Comparison of ENCODE assay signal across 13 cellular contexts in the genomic region with DNA sequence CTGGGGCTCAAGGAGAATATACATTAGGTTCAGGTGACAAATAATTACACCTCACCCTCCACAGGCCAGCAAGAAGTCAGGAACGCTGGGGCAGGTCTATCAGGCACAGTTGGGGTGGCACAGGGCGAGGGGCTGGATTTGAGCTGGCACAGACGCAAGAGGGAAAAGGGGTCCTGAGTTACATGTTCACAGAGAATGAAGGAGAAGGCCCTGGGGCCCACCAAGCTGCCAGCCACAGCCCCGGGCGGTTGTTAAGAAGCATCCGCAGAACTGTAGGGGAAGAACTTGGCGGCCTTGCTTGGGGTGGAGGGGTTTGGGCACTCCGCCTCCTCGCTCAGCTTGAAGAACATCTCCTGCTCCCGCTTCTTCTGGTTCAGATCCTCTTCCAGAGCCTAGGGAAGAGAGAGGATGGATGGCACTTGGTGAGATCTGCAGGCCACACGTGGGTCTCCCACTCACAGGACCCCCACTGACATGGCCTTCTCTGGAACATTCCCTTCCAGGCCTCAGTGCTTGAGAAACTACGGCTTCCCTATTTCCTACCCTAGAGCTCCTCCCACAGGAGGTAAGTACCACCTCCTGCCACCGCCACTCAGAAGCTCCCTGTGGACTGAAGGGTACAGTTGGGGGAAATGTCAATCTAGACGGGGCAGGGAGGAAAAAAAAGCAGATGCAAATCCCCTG. TPM values are rescaled to one million over a fixed set of nuclear protein-coding genes. Genes with fewer than 3 reads are reported as not detected.
DNase-seq lines count a peak whose midpoint lies in the region; ATAC-seq and TF ChIP-seq lines count a peak whose summit lies in the region.
"Had no signal": no experiment of that assay in that cellular context is flagged by ENCODE, and none has a peak within 500 bp of the region (broad histone marks: within the 10 kb centered on the region; RNA-seq: fewer than 3 reads in every experiment).

No MANE protein-coding gene starts in this region.

- intact Hi-C loops in activated CD4-positive, alpha-beta memory T cell treated with anti-CD3 and anti-CD28 coated beads for 36 hours (cut with micrococcal nuclease) = loop anchor here (10.0 kb wide), 1 partner anchor 630 kb away; the partner anchor contains the start of gene FGF18
- intact Hi-C loops in left lung (cut with DNase I) = loop anchor here in 1 of 2 donors (10.0 kb wide), 1 partner anchor 130 kb away; no protein-coding TSS in a partner anchor

- no peak overlapping the region for H3K4ac ChIP-seq in neuronal stem cell (ENCODE audit: low read length)

- TF ChIP-seq CTCF in left lung (IDR thresholded peaks at IDR 0.05) = no peak

- no peak overlapping the region for H4K91ac ChIP-seq in neuronal stem cell (ENCODE audit: low read depth, low read length, poor library complexity)

- no peak overlapping the region for H3K23ac ChIP-seq in neuronal stem cell (ENCODE audit: low read depth, low read length, poor library complexity)

- no peaks in the 10 kb centered on the region for H3K27me3 Mint-ChIP-seq in activated CD4-positive, alpha-beta memory T cell treated with anti-CD3 and anti-CD28 coated beads, Interleukin-2, amount 10 ng/mL, durations not matched to agents 7 days and 5 days
- H3K27me3 Mint-ChIP-seq in activated CD4-positive, alpha-beta memory T cell treated with anti-CD3 and anti-CD28 coated beads for 36 hours = no peaks in the 10 kb centered on the region
- no peaks in the 10 kb centered on the region for H3K27me3 Mint-ChIP-seq in IgD-negative memory B cell
- no peaks in the 10 kb centered on the region for H3K27me3 Mint-ChIP-seq in activated naive CD8-positive, alpha-beta T cell

- H3K4me3 ChIP-seq in neuronal stem cell (ENCODE audit: low read length in 2 of 2) (no peak overlapping the region), left lung (no peak overlapping the region)

- H3K4me1 Mint-ChIP-seq in activated CD4-positive, alpha-beta memory T cell treated with anti-CD3 and anti-CD28 coated beads, Interleukin-2, amount 10 ng/mL, durations not matched to agents 7 days and 5 days = peaks cover 13% of the 10 kb centered on the region
- peaks cover 27% of the 10 kb centered on the region for H3K4me1 Mint-ChIP-seq in activated CD4-positive, alpha-beta memory T cell treated with anti-CD3 and anti-CD28 coated beads for 36 hours (ENCODE audit: low read depth)
- H3K4me1 Mint-ChIP-seq in IgD-negative memory B cell = peaks cover 3 to 10% (median 5%) of the 10 kb centered on the region in 3 donors
- peaks cover 22% of the 10 kb centered on the region for H3K4me1 Mint-ChIP-seq in activated naive CD8-positive, alpha-beta T cell (ENCODE audit: low read depth)

- H3K36me3 ChIP-seq in neuronal stem cell (replicated peaks in 1 of 2; ENCODE audit: control insufficient read depth in 2 of 2, insufficient read depth in 2 of 2, low read length in 2 of 2) (peaks cover 0 to 9% of the 10 kb centered on the region in 2 donors), left lung (peaks cover 0 to 73% of the 10 kb centered on the region in 2 donors)

- H2BK120ac ChIP-seq in neuronal stem cell (ENCODE audit: low read depth, low read length) = no peak overlapping the region

- H3K27ac ChIP-seq in neuronal stem cell (replicated peaks; ENCODE audit: low read length) (no peak overlapping the region), left lung (no peak overlapping the region)

- ATAC-seq in left lung = no peak
- ATAC-seq: activated CD4-positive, CD25-positive, alpha-beta regulatory T cell treated with anti-CD3 and anti-CD28 coated beads, Interleukin-2, amount 50 U/mL, for 24 hours had no signal

- POLR2A ChIA-PET in activated CD4-positive, alpha-beta memory T cell treated with anti-CD3 and anti-CD28 coated beads, Interleukin-2, amount 10 ng/mL, durations not matched to agents 7 days and 5 days (lab: Charles Lee) = interaction anchor here (1.4 kb wide), 2 partner anchors 9 to 142 kb away, joined by 3 read pairs; no protein-coding TSS in a partner anchor
- POLR2A ChIA-PET in activated CD4-positive, alpha-beta memory T cell treated with anti-CD3 and anti-CD28 coated beads for 36 hours (lab: Charles Lee) = no interaction called here

- no peaks in the 10 kb centered on the region for H3K9me3 Mint-ChIP-seq in activated CD4-positive, alpha-beta memory T cell treated with anti-CD3 and anti-CD28 coated beads, Interleukin-2, amount 10 ng/mL, durations not matched to agents 7 days and 5 days
- no peaks in the 10 kb centered on the region for H3K9me3 Mint-ChIP-seq in activated CD4-positive, alpha-beta memory T cell treated with anti-CD3 and anti-CD28 coated beads for 36 hours
- no peaks in the 10 kb centered on the region for H3K9me3 Mint-ChIP-seq in IgD-negative memory B cell
- no peaks in the 10 kb centered on the region for H3K9me3 Mint-ChIP-seq in activated naive CD8-positive, alpha-beta T cell (ENCODE audit: low read depth)
- H3K9me3 Mint-ChIP-seq: activated T-helper 1 cell treated with anti-CD3 and anti-CD28 coated beads, Interleukin-12 subunit alpha, Interleukin-12 subunit beta, Interleukin-2, Interleukin-4 antibody, amounts not matched to agents 30 ng/mL and 10 ng/mL and 1 ng/mL, durations not matched to agents 14 hours and 24 hours and 36 hours had no signal

- H3K27me3 ChIP-seq in neuronal stem cell (ENCODE audit: control insufficient read depth in 3 of 3, insufficient read depth in 3 of 3, low read depth in 1 of 3, low read length in 3 of 3) = no peaks in the 10 kb centered on the region
- H3K27me3 ChIP-seq in left lung = no peaks in the 10 kb centered on the region

- H2BK5ac ChIP-seq in neuronal stem cell (ENCODE audit: low read length) = no peak overlapping the region

- WGBS in neuronal stem cell (ENCODE audit: extremely low coverage in 2 of 2, insufficient read length in 2 of 2, insufficient replicate concordance in 1 of 2), 2 donors = no CpG with 5 or more reads among the region's 14 CpGs

- peak overlapping the region; percentile 9 for H2AK5ac ChIP-seq in neuronal stem cell (ENCODE audit: low read depth, low read length)

- peaks cover 54% of the 10 kb centered on the region for H3K36me3 Mint-ChIP-seq in activated CD4-positive, alpha-beta memory T cell treated with anti-CD3 and anti-CD28 coated beads, Interleukin-2, amount 10 ng/mL, durations not matched to agents 7 days and 5 days (ENCODE audit: low read depth)
- peaks cover 27% of the 10 kb centered on the region for H3K36me3 Mint-ChIP-seq in activated CD4-positive, alpha-beta memory T cell treated with anti-CD3 and anti-CD28 coated beads for 36 hours
- H3K36me3 Mint-ChIP-seq in IgD-negative memory B cell = peaks cover 9% of the 10 kb centered on the region
- H3K36me3 Mint-ChIP-seq in activated naive CD8-positive, alpha-beta T cell = peaks cover 5% of the 10 kb centered on the region

- H3K9me3 ChIP-seq in neuronal stem cell (replicated peaks in 1 of 2; ENCODE audit: control insufficient read depth in 2 of 2, insufficient read depth in 1 of 2, low read depth in 1 of 2, low read length in 2 of 2) (no peaks in the 10 kb centered on the region), left lung (no peaks in the 10 kb centered on the region)

- no peak overlapping the region for H3K14ac ChIP-seq in neuronal stem cell (ENCODE audit: low read length)

- no peak overlapping the region for H3K18ac ChIP-seq in neuronal stem cell (ENCODE audit: low read length)

- no peak overlapping the region for H3K4me2 ChIP-seq in neuronal stem cell (ENCODE audit: insufficient read depth, low read length, poor library complexity, severe bottlenecking)

- CTCF ChIA-PET in activated CD4-positive, alpha-beta memory T cell treated with anti-CD3 and anti-CD28 coated beads, Interleukin-2, amount 10 ng/mL, durations not matched to agents 7 days and 5 days (lab: Charles Lee) = interaction anchor here (0.8 kb wide), 1 partner anchor 144 kb away, joined by 3 read pairs; the partner anchor contains the start of gene STK10
- CTCF ChIA-PET in activated CD4-positive, alpha-beta memory T cell treated with anti-CD3 and anti-CD28 coated beads for 36 hours (lab: Charles Lee) = interaction anchor here (1.2 kb wide), 1 partner anchor 15 kb away, joined by 3 read pairs; no protein-coding TSS in a partner anchor

- peak overlapping the region; percentile 24 for H3K27ac Mint-ChIP-seq in activated CD4-positive, alpha-beta memory T cell treated with anti-CD3 and anti-CD28 coated beads, Interleukin-2, amount 10 ng/mL, durations not matched to agents 7 days and 5 days
- H3K27ac Mint-ChIP-seq in activated CD4-positive, alpha-beta memory T cell treated with anti-CD3 and anti-CD28 coated beads for 36 hours = no peak overlapping the region
- peak overlapping the region in 2 of 3 donors; percentile 14 to 86 for H3K27ac Mint-ChIP-seq in IgD-negative memory B cell
- H3K27ac Mint-ChIP-seq in activated naive CD8-positive, alpha-beta T cell = peak overlapping the region; percentile 87
- H3K27ac Mint-ChIP-seq: activated T-helper 1 cell treated with anti-CD3 and anti-CD28 coated beads, Interleukin-12 subunit alpha, Interleukin-12 subunit beta, Interleukin-2, Interleukin-4 antibody, amounts not matched to agents 30 ng/mL and 10 ng/mL and 1 ng/mL, durations not matched to agents 14 hours and 24 hours and 36 hours had no signal

- H3K79me1 ChIP-seq in neuronal stem cell (ENCODE audit: low read depth, low read length) = no peaks in the 10 kb centered on the region

- H2BK15ac ChIP-seq in neuronal stem cell (ENCODE audit: low read length) = no peak overlapping the region

- no peak overlapping the region for H2BK12ac ChIP-seq in neuronal stem cell (ENCODE audit: low read length)

- no peak overlapping the region for H3K9ac ChIP-seq in neuronal stem cell (ENCODE audit: low read depth, low read length, poor library complexity)

- no peak overlapping the region for H2AFZ ChIP-seq in neuronal stem cell (ENCODE audit: low read length)

- no peak for DNase-seq in activated CD4-positive, alpha-beta memory T cell treated with anti-CD3 and anti-CD28 coated beads, Interleukin-2, amount 10 ng/mL, durations not matched to agents 7 days and 5 days
- DNase-seq in activated CD4-positive, alpha-beta memory T cell treated with anti-CD3 and anti-CD28 coated beads for 36 hours = no peak
- DNase-seq in neuronal stem cell (ENCODE audit: low spot score) (no peak), mesenteric fat pad (ENCODE audit: low spot score) (no peak), left lung (no peak), DMS79 (lab: John Stamatoyannopoulos, UW) (no peak)
- DNase-seq: NCI-H187 treated with DMSO at 0.1 percent for 48 hours; NK-92 treated with Interleukin-12 subunit alpha and Interleukin-12 subunit beta, amount 100 ng/mL, for 24 hours; nucleus accumbens had no signal

- H3K4me1 ChIP-seq in neuronal stem cell (ENCODE audit: control insufficient read depth in 2 of 2, insufficient read depth in 1 of 2, low read depth in 1 of 2, low read length in 2 of 2) = peaks cover 0 to 8% of the 10 kb centered on the region in 2 donors
- peaks cover 0 to 8% of the 10 kb centered on the region in 2 donors for H3K4me1 ChIP-seq in left lung

- no peak overlapping the region for H4K8ac ChIP-seq in neuronal stem cell (ENCODE audit: low read depth, low read length)

- H3K4me3 Mint-ChIP-seq in activated CD4-positive, alpha-beta memory T cell treated with anti-CD3 and anti-CD28 coated beads, Interleukin-2, amount 10 ng/mL, durations not matched to agents 7 days and 5 days = no peak overlapping the region
- H3K4me3 Mint-ChIP-seq in activated CD4-positive, alpha-beta memory T cell treated with anti-CD3 and anti-CD28 coated beads for 36 hours = no peak overlapping the region
- no peak overlapping the region for H3K4me3 Mint-ChIP-seq in IgD-negative memory B cell
- no peak overlapping the region for H3K4me3 Mint-ChIP-seq in activated naive CD8-positive, alpha-beta T cell
- H3K4me3 Mint-ChIP-seq: activated T-helper 1 cell treated with anti-CD3 and anti-CD28 coated beads, Interleukin-12 subunit alpha, Interleukin-12 subunit beta, Interleukin-2, Interleukin-4 antibody, amounts not matched to agents 30 ng/mL and 10 ng/mL and 1 ng/mL, durations not matched to agents 14 hours and 24 hours and 36 hours had no signal

RNA-seq across cellular contexts. Expression of gene FBXW11, which starts 38.3 kb away (rescaled TPM):
- 10 to 100 TPM; 37.4 to 38.8 TPM for total RNA-seq in activated CD4-positive, alpha-beta memory T cell treated with anti-CD3 and anti-CD28 coated beads, Interleukin-2, amount 10 ng/mL, durations not matched to agents 7 days and 5 days
- total RNA-seq in activated CD4-positive, alpha-beta memory T cell treated with anti-CD3 and anti-CD28 coated beads for 36 hours = 10 to 100 TPM; 47.2 to 47.4 TPM
- 31.0 TPM for polyA plus RNA-seq in IgD-negative memory B cell
- polyA plus RNA-seq in neuronal stem cell (2013, experiment 1 of 2) = 51.4 TPM
- polyA plus RNA-seq in neuronal stem cell (2013, experiment 2 of 2) = 51.8 TPM
- total RNA-seq in mesenteric fat pad = 43.9 TPM
- 10 to 100 TPM; 47.6 to 56.8 TPM for total RNA-seq in left lung
